Comparison of ENCODE assay signal across 20 cellular contexts in genomic region chr2:234307322-234307961, GRCh38.
DNase-seq lines count a peak whose midpoint lies in the region; ATAC-seq, FAIRE-seq and TF ChIP-seq lines count a peak whose summit lies in the region.
"Had no signal": no experiment of that assay in that cellular context is flagged by ENCODE, and none has a peak within 500 bp of the region (broad histone marks: within the 10 kb centered on the region; RNA-seq: fewer than 3 reads in every experiment).

No MANE protein-coding gene starts in this region.

- H2BK15ac ChIP-seq in IMR-90 (ENCODE audit: low read depth, low read length), result peak overlapping the region; percentile 48; the same call in 1 of the 3 replicates

- no peak for TF ChIP-seq CTCF in IMR-90 (conservative IDR thresholded peaks at IDR 0.05; ENCODE audit: low read depth, low read length)
- no peak for TF ChIP-seq CTCF in astrocyte (IDR thresholded peaks at IDR 0.05; ENCODE audit: insufficient read depth, low read depth, low read length)
- no peak for TF ChIP-seq CTCF in glutamatergic neuron (IDR thresholded peaks at IDR 0.05; ENCODE audit: partially characterized antibody, unreplicated experiment)

- H3K27ac ChIP-seq in IMR-90 (ENCODE audit: insufficient read depth, low read length) (no peak overlapping the region), astrocyte (ENCODE audit: low read depth, low read length) (peak overlapping the region; percentile 90), skeletal muscle tissue (ENCODE audit: low read depth, low read length) (peak overlapping the region; percentile 72)
- H3K27ac ChIP-seq: HL-60 had no signal

- H3K79me1 ChIP-seq in IMR-90 (ENCODE audit: low read depth in 1 of 2, low read length in 2 of 2), result no peaks in the 10 kb centered on the region

- CTCF ChIA-PET in activated CD8-positive, alpha-beta memory T cell treated with anti-CD3 and anti-CD28 coated beads, Interleukin-2, amount 10 ng/mL, durations not matched to agents 7 days and 5 days (lab: Charles Lee), result interaction anchor here (1.1 to 2.3 kb wide), 6 partner anchors 7 to 172 kb away, joined by 3 to 9 read pairs (median 4); no protein-coding TSS in a partner anchor
- CTCF ChIA-PET in IMR-90 (lab: Yijun Ruan, JAX), result no interaction called here

- H3K4me3 ChIP-seq in IMR-90 (ENCODE audit: insufficient read depth, low read depth, low read length), result no peak overlapping the region
- H3K4me3 ChIP-seq in astrocyte (ENCODE audit: insufficient read depth, low read depth, low read length), result no peak overlapping the region
- H3K4me3 ChIP-seq in skeletal muscle tissue (ENCODE audit: low read length in 3 of 3), result no peak overlapping the region
- H3K4me3 ChIP-seq: HAP-1, K562 had no signal

- intact Hi-C loops in IMR-90 (cut with micrococcal nuclease), result no loop called here

- H3K27me3 Mint-ChIP-seq in activated CD8-positive, alpha-beta memory T cell treated with anti-CD3 and anti-CD28 coated beads, Interleukin-2, amount 10 ng/mL, durations not matched to agents 7 days and 5 days, result no peaks in the 10 kb centered on the region
- H3K27me3 Mint-ChIP-seq in astrocyte (ENCODE audit: low read depth, unreplicated experiment) (no peaks in the 10 kb centered on the region), glutamatergic neuron (ENCODE audit: unreplicated experiment) (peaks cover 1% of the 10 kb centered on the region)

- H3K4ac ChIP-seq in IMR-90 (ENCODE audit: low read depth, low read length), result peak overlapping the region; percentile 80

- in situ Hi-C loops in IMR-90 (cut with MboI; ENCODE audit: low sequenced_read_pairs), result no loop called here

- H3K56ac ChIP-seq in IMR-90 (ENCODE audit: extremely low read depth, insufficient read depth, low read length), result no peak overlapping the region

- peak; percentile 66 for FAIRE-seq in astrocyte (lab: Jason Lieb, UNC)
- FAIRE-seq: K562, urothelium cell line had no signal

- no peak overlapping the region for H3K18ac ChIP-seq in IMR-90 (ENCODE audit: low read depth, low read length)

- H2BK20ac ChIP-seq in IMR-90 (ENCODE audit: low read depth, low read length), result peak overlapping the region; percentile 74

- DNase-seq in activated CD8-positive, alpha-beta memory T cell treated with anti-CD3 and anti-CD28 coated beads, Interleukin-2, amount 10 ng/mL, durations not matched to agents 7 days and 5 days, result no peak
- no peak for DNase-seq in activated CD8-positive, alpha-beta memory T cell treated with anti-CD3 and anti-CD28 coated beads, Interleukin-2, amount 50 U/mL, for 48 hours
- DNase-seq in IMR-90, result no peak
- DNase-seq in astrocyte (ENCODE audit: low read depth), result no peak
- DNase-seq in glutamatergic neuron, result no peak
- DNase-seq in NCI-H446 treated with DMSO at 0.1 percent for 48 hours (lab: John Stamatoyannopoulos, UW), result no peak
- no peak for DNase-seq in GDM1 (lab: John Stamatoyannopoulos, UW)
- DNase-seq: activated gamma-delta T cell treated with Interleukin-2 at 50 U/mL for 16 hours, cortex of kidney, foreskin fibroblast, left colon, NCI-H1048, NCI-H2081, nucleus accumbens, Right ventricle myocardium superior had no signal

- H3K36me3 Mint-ChIP-seq in activated CD8-positive, alpha-beta memory T cell treated with anti-CD3 and anti-CD28 coated beads, Interleukin-2, amount 10 ng/mL, durations not matched to agents 7 days and 5 days, result peaks cover 24% of the 10 kb centered on the region
- H3K36me3 Mint-ChIP-seq in astrocyte (ENCODE audit: low read depth, unreplicated experiment) (peaks cover 2% of the 10 kb centered on the region), glutamatergic neuron (ENCODE audit: unreplicated experiment) (no peaks in the 10 kb centered on the region)

- dilution Hi-C loops in IMR-90 (cut with HindIII; ENCODE audit: low sequenced_read_pairs, unreplicated experiment), result no loop called here

- H3K4me1 ChIP-seq in IMR-90 (ENCODE audit: control insufficient read depth, insufficient read depth, low read length), result peaks cover 8% of the 10 kb centered on the region
- peaks cover 30% of the 10 kb centered on the region for H3K4me1 ChIP-seq in astrocyte (ENCODE audit: insufficient read depth, low read length)
- no peaks in the 10 kb centered on the region for H3K4me1 ChIP-seq in skeletal muscle tissue (ENCODE audit: control insufficient read depth in 3 of 3, insufficient read depth in 3 of 3, low read length in 3 of 3)

- H3K23ac ChIP-seq in IMR-90 (ENCODE audit: low read depth, low read length), result no peak overlapping the region

- no peak for TF ChIP-seq RAD21 in IMR-90 (IDR thresholded peaks at IDR 0.05; ENCODE audit: low read length)

- ATAC-seq in activated CD8-positive, alpha-beta memory T cell treated with anti-CD3 and anti-CD28 coated beads, Interleukin-2, amount 10 ng/mL, durations not matched to agents 7 days and 5 days, result no peak
- no peak for ATAC-seq in IMR-90 (ENCODE audit: low read depth)
- ATAC-seq: K562, left colon had no signal

- TF ChIP-seq POLR2A in IMR-90 (IDR thresholded peaks at IDR 0.05; ENCODE audit: low read depth, low read length), result no peak

- H2BK120ac ChIP-seq in IMR-90 (ENCODE audit: low read depth, low read length), result peak overlapping the region; percentile 62

- no peak overlapping the region for H2AK9ac ChIP-seq in IMR-90 (replicated peaks; ENCODE audit: low read depth, low read length, poor library complexity)

- H2AFZ ChIP-seq in IMR-90 (replicated peaks; ENCODE audit: low read length, poor library complexity) (peak overlapping the region; percentile 18), astrocyte (ENCODE audit: low read depth, low read length) (peak overlapping the region; percentile 7)

- H3K9ac ChIP-seq in IMR-90 (ENCODE audit: low read depth, low read length) (no peak overlapping the region), astrocyte (ENCODE audit: low read length) (peak overlapping the region; percentile 1), skeletal muscle tissue (ENCODE audit: low read depth in 1 of 3, low read length in 3 of 3) (no peak overlapping the region)

- H2BK5ac ChIP-seq in IMR-90 (ENCODE audit: low read depth, low read length, poor library complexity, severe bottlenecking), result peak overlapping the region; percentile 15

- H3K9me3 ChIP-seq in IMR-90 (ENCODE audit: control insufficient read depth, insufficient read depth, low read length) (peaks cover 3% of the 10 kb centered on the region; the same call in 1 of the 2 replicates), astrocyte (ENCODE audit: insufficient read depth, low read depth, low read length) (peaks cover 3% of the 10 kb centered on the region), skeletal muscle tissue (ENCODE audit: control insufficient read depth in 3 of 3, low read length in 3 of 3) (peaks cover 0 to 4% (median 0%) of the 10 kb centered on the region in 3 donors)
- H3K9me3 ChIP-seq: HAP-1 had no signal

- H3K4me2 ChIP-seq in IMR-90 (ENCODE audit: low read depth, low read length), result no peak overlapping the region
- H3K4me2 ChIP-seq in astrocyte (ENCODE audit: low read length), result no peak overlapping the region

- H3K36me3 ChIP-seq in IMR-90 (ENCODE audit: control insufficient read depth, insufficient read depth, low read length), result no peaks in the 10 kb centered on the region
- H3K36me3 ChIP-seq in astrocyte (ENCODE audit: insufficient read depth, low read length), result no peaks in the 10 kb centered on the region
- H3K36me3 ChIP-seq in skeletal muscle tissue (ENCODE audit: control insufficient read depth in 3 of 3, insufficient read depth in 3 of 3, low read length in 3 of 3), result no peaks in the 10 kb centered on the region
- H3K36me3 ChIP-seq: HAP-1 had no signal

- H4K20me1 ChIP-seq in IMR-90 (ENCODE audit: insufficient read depth, low read length) (no peaks in the 10 kb centered on the region), astrocyte (ENCODE audit: insufficient read depth, low read length) (no peaks in the 10 kb centered on the region)

- H3K27me3 ChIP-seq in IMR-90 (ENCODE audit: control insufficient read depth, insufficient read depth, low read length) (no peaks in the 10 kb centered on the region), astrocyte (ENCODE audit: insufficient read depth, low read length) (no peaks in the 10 kb centered on the region), skeletal muscle tissue (ENCODE audit: control insufficient read depth in 3 of 3, insufficient read depth in 3 of 3, low read length in 3 of 3) (no peaks in the 10 kb centered on the region)

- no CpG with 5 or more reads among the region's 4 CpGs for WGBS in IMR-90 (ENCODE audit: extremely low coverage in 2 of 2, insufficient read length in 1 of 2), 2 experiments

- peaks cover 6% of the 10 kb centered on the region for H3K9me3 Mint-ChIP-seq in activated CD8-positive, alpha-beta memory T cell treated with anti-CD3 and anti-CD28 coated beads, Interleukin-2, amount 10 ng/mL, durations not matched to agents 7 days and 5 days (ENCODE audit: low read depth)
- H3K9me3 Mint-ChIP-seq in astrocyte (ENCODE audit: unreplicated experiment), result no peaks in the 10 kb centered on the region
- no peaks in the 10 kb centered on the region for H3K9me3 Mint-ChIP-seq in glutamatergic neuron (ENCODE audit: unreplicated experiment)

- H3K9me1 ChIP-seq in IMR-90 (ENCODE audit: insufficient read depth, low read length), result peaks cover 6% of the 10 kb centered on the region

- H4K8ac ChIP-seq in IMR-90 (ENCODE audit: low read depth in 2 of 2, low read length in 2 of 2), result peak overlapping the region in 1 of 2 experiments; percentile 36; a peak in 1 of 4 replicates

- no TSS peak for BruUV-seq in IMR-90 (replicated peaks; lab: Mats Ljungman, UMichigan)

- peak overlapping the region; percentile 30 for H3K27ac Mint-ChIP-seq in activated CD8-positive, alpha-beta memory T cell treated with anti-CD3 and anti-CD28 coated beads, Interleukin-2, amount 10 ng/mL, durations not matched to agents 7 days and 5 days
- H3K27ac Mint-ChIP-seq in astrocyte (ENCODE audit: unreplicated experiment) (no peak overlapping the region), glutamatergic neuron (ENCODE audit: unreplicated experiment) (no peak overlapping the region)

- peak overlapping the region; percentile 56 for H2AK5ac ChIP-seq in IMR-90 (ENCODE audit: low read depth, low read length)

- H4K91ac ChIP-seq in IMR-90 (ENCODE audit: insufficient read depth, low read depth, low read length), result peak overlapping the region; percentile 41; the same call in 1 of the 2 replicates

- H3K4me3 Mint-ChIP-seq in activated CD8-positive, alpha-beta memory T cell treated with anti-CD3 and anti-CD28 coated beads, Interleukin-2, amount 10 ng/mL, durations not matched to agents 7 days and 5 days, result no peak overlapping the region
- H3K4me3 Mint-ChIP-seq in astrocyte (ENCODE audit: unreplicated experiment) (no peak overlapping the region), glutamatergic neuron (ENCODE audit: unreplicated experiment) (no peak overlapping the region)

- peaks cover 58% of the 10 kb centered on the region for H3K4me1 Mint-ChIP-seq in activated CD8-positive, alpha-beta memory T cell treated with anti-CD3 and anti-CD28 coated beads, Interleukin-2, amount 10 ng/mL, durations not matched to agents 7 days and 5 days
- peaks cover 34% of the 10 kb centered on the region for H3K4me1 Mint-ChIP-seq in astrocyte (ENCODE audit: low read depth, unreplicated experiment)
- H3K4me1 Mint-ChIP-seq in glutamatergic neuron (ENCODE audit: low read depth, unreplicated experiment), result peaks cover 7% of the 10 kb centered on the region

- no peaks in the 10 kb centered on the region for H3K79me2 ChIP-seq in astrocyte (ENCODE audit: insufficient read depth, low read length)

- POLR2A ChIA-PET in IMR-90 (lab: Charles Lee; ENCODE audit: unreplicated experiment), result no interaction called here

- no peak overlapping the region for H4K5ac ChIP-seq in IMR-90 (ENCODE audit: low read depth, low read length)

- peak overlapping the region; percentile 47; the same call in 1 of the 2 replicates for H3K14ac ChIP-seq in IMR-90 (replicated peaks; ENCODE audit: low read depth, low read length)
